ENCODE assay signal across 8 cellular contexts in genomic region chr2:135875491-135876065, GRCh38. TPM values are rescaled to one million over a fixed set of nuclear protein-coding genes. Genes with fewer than 3 reads are reported as not detected.
A peak's percentile ranks its signal among the peaks of the same experiment; 100 is the strongest.
DNase-seq lines count a peak whose midpoint lies in the region; ATAC-seq and TF ChIP-seq lines count a peak whose summit lies in the region.

No MANE protein-coding gene starts in this region.

- no peak overlapping the region for H2BK12ac ChIP-seq in trophoblast cell (ENCODE audit: low read length)

- intact Hi-C loops in head of caudate nucleus (cut with DNase I): no loop called here
- intact Hi-C loops in upper lobe of right lung (cut with DNase I): no loop called here

- H2BK5ac ChIP-seq in trophoblast cell (ENCODE audit: low read depth, low read length, poor library complexity): peak overlapping the region; percentile 57

- H3K4me3 ChIP-seq in trophoblast cell (ENCODE audit: low read depth, low read length) (peak overlapping the region; percentile 78), upper lobe of right lung (peak overlapping the region; percentile 89)

- CTCF ChIA-PET in RWPE1 (lab: Yijun Ruan, JAX): no interaction called here

- H3K4me1 ChIP-seq in trophoblast cell (ENCODE audit: control insufficient read depth in 1 of 2, insufficient read depth in 2 of 2, low read length in 2 of 2) (peaks cover 0 to 6% of the 10 kb centered on the region in 2 experiments), upper lobe of right lung (peaks cover 11% of the 10 kb centered on the region)

- H3K4ac ChIP-seq in trophoblast cell (ENCODE audit: low read depth, low read length): peak overlapping the region; percentile 74

- POLR2A ChIA-PET in RWPE1 (lab: Yijun Ruan, JAX; ENCODE audit: low non-redundant PET): interaction anchor here (0.7 kb wide), 1 partner anchor 10 kb away, joined by 3 read pairs; no protein-coding TSS in a partner anchor

- DNase-seq in COR-L47 (lab: John Stamatoyannopoulos, UW) (peak; percentile 46), RWPE1 (ENCODE audit: low spot score) (peak; percentile 52), head of caudate nucleus (peak in 39 of 42 donors; percentile 4 to 66 (median 30)), trophoblast cell (peak; percentile 25 to 58), upper lobe of right lung (peak; percentile 82)
- DNase-seq in activated gamma-delta T cell treated with anti-CD3 and anti-CD28 coated beads, Interleukin-2, amount 50 U/mL, for 16 hours (ENCODE audit: low read depth): peak; percentile 61

- peak overlapping the region; percentile 96 for H2AFZ ChIP-seq in trophoblast cell (ENCODE audit: insufficient read depth, low read length, poor library complexity)

- peaks cover 5 to 9% of the 10 kb centered on the region in 2 experiments for H3K36me3 ChIP-seq in trophoblast cell (ENCODE audit: control insufficient read depth in 1 of 2, insufficient read depth in 2 of 2, low read length in 2 of 2)
- H3K36me3 ChIP-seq in upper lobe of right lung: peaks cover 13% of the 10 kb centered on the region

- peak overlapping the region; percentile 60 for H3K18ac ChIP-seq in trophoblast cell (ENCODE audit: low read length)

- no peak overlapping the region for H4K12ac ChIP-seq in trophoblast cell (ENCODE audit: low read depth, low read length)

- peak overlapping the region; percentile 92 for H3K4me2 ChIP-seq in trophoblast cell (ENCODE audit: low read length)

- H3K23ac ChIP-seq in trophoblast cell (ENCODE audit: low read length): no peak overlapping the region

- peak overlapping the region; percentile 77 for H4K8ac ChIP-seq in trophoblast cell (ENCODE audit: low read depth, low read length)

- peaks cover 5% of the 10 kb centered on the region for H3K79me2 ChIP-seq in trophoblast cell (ENCODE audit: control insufficient read depth, insufficient read depth, low read length, poor library complexity)

- H4K91ac ChIP-seq in trophoblast cell (ENCODE audit: low read depth, low read length): peak overlapping the region; percentile 63

- no peak for TF ChIP-seq CTCF in RWPE1 (conservative IDR thresholded peaks at IDR 0.05; ENCODE audit: low read depth)
- no peak for TF ChIP-seq CTCF in upper lobe of right lung (IDR thresholded peaks at IDR 0.05)

- no peaks in the 10 kb centered on the region for H3K9me3 ChIP-seq in trophoblast cell (ENCODE audit: insufficient read depth, low read depth, low read length)
- H3K9me3 ChIP-seq in upper lobe of right lung: no peaks in the 10 kb centered on the region

- WGBS in trophoblast cell (ENCODE audit: extremely low coverage, insufficient coverage, insufficient read length): no CpG with 5 or more reads among the region's 26 CpGs

- H3K79me1 ChIP-seq in trophoblast cell (ENCODE audit: low read length): peaks cover 7% of the 10 kb centered on the region

- H2AK5ac ChIP-seq in trophoblast cell (ENCODE audit: low read length): no peak overlapping the region

- H3K27ac ChIP-seq in RWPE1 (peak overlapping the region; percentile 89), trophoblast cell (ENCODE audit: low read depth, low read length) (peak overlapping the region; percentile 13), upper lobe of right lung (peak overlapping the region; percentile 86)

- ATAC-seq in GM19395 (IDR thresholded peaks at IDR 0.05; ENCODE audit: unreplicated experiment) (peak; percentile 72), HG03469 (IDR thresholded peaks at IDR 0.05; ENCODE audit: unreplicated experiment) (peak; percentile 57), upper lobe of right lung (peak; percentile 75)

- H2BK120ac ChIP-seq in trophoblast cell (ENCODE audit: insufficient read depth, low read length, poor library complexity): peak overlapping the region; percentile 54

- peak overlapping the region; percentile 19 for H3K14ac ChIP-seq in trophoblast cell (ENCODE audit: low read length)

- no peaks in the 10 kb centered on the region for H3K27me3 ChIP-seq in trophoblast cell (ENCODE audit: insufficient read depth, low read length)
- H3K27me3 ChIP-seq in upper lobe of right lung: no peaks in the 10 kb centered on the region

- H3K9ac ChIP-seq in trophoblast cell (ENCODE audit: low read length): peak overlapping the region; percentile 28

RNA-seq across cellular contexts. Expression of gene MCM6, which starts 0.7 kb away (rescaled TPM):
- 25.0 and 26.8 TPM in 2 replicates for polyA plus RNA-seq in trophoblast cell (2013)
- total RNA-seq in upper lobe of right lung: 8.2 TPM

RNA-seq across cellular contexts. Expression of gene LCT, which starts 38.6 kb away (rescaled TPM):
- 0.01 TPM in 2 replicates for polyA plus RNA-seq in trophoblast cell (2013)
- total RNA-seq in upper lobe of right lung: not detected

Comparison
In these comparisons a context has a peak if more than half of its experiments do, and no peak if none do; other contexts are left out.
1. Peak in every context shown above with its lines: DNase-seq, ATAC-seq, H3K4me3 ChIP-seq and H3K27ac ChIP-seq.
2. DNase-seq: peak in every context shown above with its lines; median percentile 82 in upper lobe of right lung; 61 in activated gamma-delta T cell treated with anti-CD3 and anti-CD28 coated beads, Interleukin-2, amount 50 U/mL, for 16 hours; 52 in RWPE1; 46 in COR-L47; 42 in trophoblast cell; 30 in head of caudate nucleus.
3. H3K27ac ChIP-seq: peak in every context shown above with its lines; median percentile 89 in RWPE1; 86 in upper lobe of right lung; 13 in trophoblast cell.